In the genomic region with DNA sequence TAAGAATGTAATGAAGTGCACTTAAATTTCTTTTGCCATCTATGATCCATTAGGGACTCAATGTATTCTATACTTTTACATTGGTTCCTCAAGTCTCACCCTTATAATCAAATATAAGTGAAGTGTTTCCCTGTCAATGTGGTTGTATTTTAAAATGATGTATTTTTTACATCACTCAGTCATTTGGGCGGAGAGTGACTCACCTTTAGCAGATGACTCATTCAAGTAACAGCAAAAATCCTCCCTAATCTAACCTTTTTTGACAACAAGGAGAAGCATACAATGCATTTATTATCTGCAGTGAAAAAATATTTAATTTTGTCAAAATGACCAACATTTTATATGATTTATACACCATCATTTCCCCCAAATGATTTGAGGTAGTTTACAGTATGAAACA, we compare ENCODE assay signal across 11 cellular contexts.
DNase-seq lines count a peak whose midpoint lies in the region; ATAC-seq, FAIRE-seq and TF ChIP-seq lines count a peak whose summit lies in the region.
"Had no signal": no experiment of that assay in that cellular context is flagged by ENCODE, and none has a peak within 500 bp of the region (broad histone marks: within the 10 kb centered on the region; RNA-seq: fewer than 3 reads in every experiment).

No MANE protein-coding gene starts in this region.

- H3K9me3 Mint-ChIP-seq in natural killer cell (no peaks in the 10 kb centered on the region), mesothelial cell of epicardium (no peaks in the 10 kb centered on the region)

- H3K36me3 Mint-ChIP-seq in natural killer cell (no peaks in the 10 kb centered on the region), mesothelial cell of epicardium (peaks cover 12% of the 10 kb centered on the region)

- no peak overlapping the region for H3K27ac Mint-ChIP-seq in natural killer cell
- no peak overlapping the region for H3K27ac Mint-ChIP-seq in mesothelial cell of epicardium

- H3K4me1 Mint-ChIP-seq in natural killer cell (peaks cover 0 to 6% of the 10 kb centered on the region in 2 donors), mesothelial cell of epicardium (no peaks in the 10 kb centered on the region)

- no peaks in the 10 kb centered on the region for H3K27me3 Mint-ChIP-seq in natural killer cell (ENCODE audit: low read depth in 2 of 2)
- H3K27me3 Mint-ChIP-seq in mesothelial cell of epicardium (ENCODE audit: low read depth): no peaks in the 10 kb centered on the region

- no peak for TF ChIP-seq CTCF in natural killer cell (IDR thresholded peaks at IDR 0.05)
- no peak for TF ChIP-seq CTCF in mesothelial cell of epicardium (IDR thresholded peaks at IDR 0.05; ENCODE audit: unreplicated experiment)

- intact Hi-C loops in natural killer cell (cut with micrococcal nuclease): no loop called here

- FAIRE-seq in urothelium cell line (lab: Jason Lieb, UNC): peak; percentile 53

- DNase-seq in stimulated activated CD4-positive, alpha-beta T cell treated with anti-CD3 and anti-CD28 coated beads, Interleukin-2, amount 100 ng/mL, for 4 hours (ENCODE audit: low read depth): peak; percentile 10
- DNase-seq in stimulated activated CD4-positive, alpha-beta T cell treated with anti-CD3 and anti-CD28 coated beads, Interleukin-2, amount 100 ng/mL, for 48 hours: no peak
- peak; percentile 46 for DNase-seq in NCI-H69 (lab: John Stamatoyannopoulos, UW)
- DNase-seq in dermis blood vessel endothelial cell: peak; percentile 52
- DNase-seq in urothelium cell line (ENCODE audit: low spot score): peak; percentile 40
- no peak for DNase-seq in natural killer cell
- no peak for DNase-seq in mesothelial cell of epicardium (ENCODE audit: low spot score in 2 of 2, unreplicated experiment in 2 of 2)
- no peak for DNase-seq in SKM-1 treated with dmso at 0.1 percent for 144 hours (lab: John Stamatoyannopoulos, UW; ENCODE audit: unreplicated experiment)
- DNase-seq: NCI-H1694 treated with DMSO at 0.1 percent for 48 hours; NK-92 treated with Interleukin-12 subunit alpha and Interleukin-12 subunit beta, amount 100 ng/mL, for 24 hours; stimulated activated naive CD4-positive, alpha-beta T cell had no signal

- H3K4me3 Mint-ChIP-seq in natural killer cell: no peak overlapping the region
- no peak overlapping the region for H3K4me3 Mint-ChIP-seq in mesothelial cell of epicardium

- no peak for ATAC-seq in natural killer cell

Comparison
In these comparisons a context has a peak if more than half of its experiments do, and no peak if none do; other contexts are left out.
1. DNase-seq: peak in stimulated activated CD4-positive, alpha-beta T cell treated with anti-CD3 and anti-CD28 coated beads, Interleukin-2, amount 100 ng/mL, for 4 hours (single experiment), NCI-H69 (single experiment), dermis blood vessel endothelial cell (single experiment) and urothelium cell line (single experiment); none in stimulated activated CD4-positive, alpha-beta T cell treated with anti-CD3 and anti-CD28 coated beads, Interleukin-2, amount 100 ng/mL, for 48 hours (0 of 2), natural killer cell (single experiment), mesothelial cell of epicardium (0 of 2) and SKM-1 treated with dmso at 0.1 percent for 144 hours (single experiment).